1 cellular context compared by ENCODE assay signal in genomic region chr6:7904654-7905319, GRCh38.
TF ChIP-seq lines count a peak whose summit lies in the region.

No MANE protein-coding gene starts in this region.

TF ChIP-seq in K562, 482 proteins besides CTCF, POLR2A, EP300 and RAD21 (continued from another document):
- TF ChIP-seq ZNF445 (CRISPR knock-in tag; IDR thresholded peaks at IDR 0.05; ENCODE audit: low read depth), result no peak
- no peak for TF ChIP-seq NRF1 (conservative IDR thresholded peaks at IDR 0.05 in 1 of 2, IDR thresholded peaks at IDR 0.05 in 1 of 2)
- TF ChIP-seq MBD1 (CRISPR knock-in tag; IDR thresholded peaks at IDR 0.05), result no peak
